21 cellular contexts compared by ENCODE assay signal in the genomic region with DNA sequence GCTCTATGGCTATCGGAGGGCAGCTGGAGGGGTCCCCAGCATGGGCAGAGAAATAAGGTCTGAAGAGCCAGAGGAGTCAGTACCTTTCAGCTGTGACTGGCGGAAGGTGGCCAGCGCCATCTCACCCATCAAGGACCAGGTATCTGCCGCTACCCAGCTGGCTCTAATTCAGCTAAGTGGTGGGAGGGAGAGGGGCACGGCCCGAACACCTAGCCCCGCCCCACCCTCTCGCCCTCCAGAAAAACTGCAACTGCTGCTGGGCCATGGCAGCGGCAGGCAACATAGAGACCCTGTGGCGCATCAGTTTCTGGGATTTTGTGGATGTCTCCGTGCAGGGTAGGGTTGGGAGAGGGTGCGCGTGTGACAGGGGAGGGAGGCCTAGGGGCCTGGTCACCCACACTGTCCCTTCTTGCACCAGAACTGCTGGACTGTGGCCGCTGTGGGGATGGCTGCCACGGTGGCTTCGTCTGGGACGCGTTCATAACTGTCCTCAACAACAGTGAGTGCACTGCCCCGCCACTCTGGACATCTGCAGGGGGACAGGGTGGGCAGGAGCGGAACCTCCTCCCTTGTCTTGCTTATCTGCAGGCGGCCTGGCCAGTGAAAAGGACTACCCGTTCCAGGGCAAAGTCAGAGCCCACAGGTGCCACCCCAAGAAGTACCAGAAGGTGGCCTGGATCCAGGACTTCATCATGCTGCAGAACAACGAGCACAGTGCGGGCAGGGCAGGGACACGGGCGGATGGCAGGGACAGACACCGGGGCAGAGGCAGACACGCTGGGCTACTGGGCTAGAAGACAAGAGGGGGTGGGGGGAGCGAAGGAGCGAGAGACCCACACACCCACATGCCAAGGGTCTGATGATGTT. TPM values are rescaled to one million over a fixed set of nuclear protein-coding genes. Genes with fewer than 3 reads are reported as not detected.
DNase-seq lines count a peak whose midpoint lies in the region; ATAC-seq and TF ChIP-seq lines count a peak whose summit lies in the region.
"Had no signal": no experiment of that assay in that cellular context is flagged by ENCODE, and none has a peak within 500 bp of the region (broad histone marks: within the 10 kb centered on the region; RNA-seq: fewer than 3 reads in every experiment).

No MANE protein-coding gene starts in this region.

- H3K4me1 ChIP-seq in right atrium auricular region (peaks cover 0 to 19% of the 10 kb centered on the region in 2 donors), lower lobe of right lung (peaks cover 12% of the 10 kb centered on the region), upper lobe of right lung (peaks cover 6% of the 10 kb centered on the region)

- no peak overlapping the region for H3K4me3 ChIP-seq in right atrium auricular region
- H3K4me3 ChIP-seq in lower lobe of right lung: no peak overlapping the region
- H3K4me3 ChIP-seq in upper lobe of right lung: no peak overlapping the region
- H3K4me3 ChIP-seq in coronary artery: no peak overlapping the region
- H3K4me3 ChIP-seq: heart left ventricle, Peyer's patch had no signal

- peak overlapping the region; percentile 2 for H3K4me3 Mint-ChIP-seq in activated CD8-positive, alpha-beta T cell treated with anti-CD3 and anti-CD28 coated beads for 36 hours
- H3K4me3 Mint-ChIP-seq: T-helper 1 cell treated with Interleukin-12 subunit alpha and Interleukin-12 subunit beta and Interleukin-4 antibody, amounts not matched to agents 30 μg/mL and 1 μg/mL, for 36 hours had no signal

- POLR2A ChIA-PET in activated CD8-positive, alpha-beta T cell treated with anti-CD3 and anti-CD28 coated beads for 36 hours (lab: Charles Lee): interaction anchor here (1.1 to 28.1 kb wide), 2 partner anchors 22 to 36 kb away, joined by 3 to 560 read pairs; a partner anchor contains a TSS

- H3K9me3 ChIP-seq in right atrium auricular region (no peaks in the 10 kb centered on the region), lower lobe of right lung (no peaks in the 10 kb centered on the region), upper lobe of right lung (no peaks in the 10 kb centered on the region)
- H3K9me3 ChIP-seq: heart left ventricle, Peyer's patch had no signal

- intact Hi-C loops in left cardiac atrium (cut with DNase I) (loop anchor here in 1 of 2 donors (5.0 to 10.0 kb wide), 2 partner anchors 82 to 105 kb away; a partner anchor contains a TSS), lower lobe of right lung (cut with DNase I) (loop anchor here (10.0 kb wide), 1 partner anchor 102 kb away; no protein-coding TSS in a partner anchor), upper lobe of right lung (cut with DNase I) (loop anchor here (5.0 kb wide), 1 partner anchor 105 kb away; no protein-coding TSS in a partner anchor)
- intact Hi-C loops in activated CD8-positive, alpha-beta T cell treated with anti-CD3 and anti-CD28 coated beads for 36 hours (cut with micrococcal nuclease): no loop called here

- no peaks in the 10 kb centered on the region for H3K27me3 ChIP-seq in right atrium auricular region
- no peaks in the 10 kb centered on the region for H3K27me3 ChIP-seq in lower lobe of right lung (ENCODE audit: low read depth)
- H3K27me3 ChIP-seq in upper lobe of right lung: no peaks in the 10 kb centered on the region
- H3K27me3 ChIP-seq: heart left ventricle, Peyer's patch had no signal

- peaks cover 28% of the 10 kb centered on the region for H3K36me3 Mint-ChIP-seq in activated CD8-positive, alpha-beta T cell treated with anti-CD3 and anti-CD28 coated beads for 36 hours (ENCODE audit: low read depth)

- peaks cover 61% of the 10 kb centered on the region for H3K4me1 Mint-ChIP-seq in activated CD8-positive, alpha-beta T cell treated with anti-CD3 and anti-CD28 coated beads for 36 hours (ENCODE audit: low read depth)

- H3K27ac ChIP-seq in right atrium auricular region (no peak overlapping the region), lower lobe of right lung (no peak overlapping the region), upper lobe of right lung (no peak overlapping the region), coronary artery (no peak overlapping the region)
- H3K27ac ChIP-seq: C4-2B, heart left ventricle, HL-60, Peyer's patch had no signal

- no peaks in the 10 kb centered on the region for H3K27me3 Mint-ChIP-seq in activated CD8-positive, alpha-beta T cell treated with anti-CD3 and anti-CD28 coated beads for 36 hours

- TF ChIP-seq CTCF in right atrium auricular region (IDR thresholded peaks at IDR 0.05) (no peak), lower lobe of right lung (IDR thresholded peaks at IDR 0.05) (no peak), upper lobe of right lung (IDR thresholded peaks at IDR 0.05) (no peak), coronary artery (IDR thresholded peaks at IDR 0.05) (no peak)
- TF ChIP-seq CTCF in activated CD8-positive, alpha-beta T cell treated with anti-CD3 and anti-CD28 coated beads for 36 hours (IDR thresholded peaks at IDR 0.05): no peak

- H3K9me3 Mint-ChIP-seq in activated CD8-positive, alpha-beta T cell treated with anti-CD3 and anti-CD28 coated beads for 36 hours: no peaks in the 10 kb centered on the region
- H3K9me3 Mint-ChIP-seq: activated naive CD4-positive, alpha-beta T cell treated with anti-CD3 and anti-CD28 coated beads, Interleukin-2, amount 50 U/mL, for 72 hours; T-helper 1 cell treated with Interleukin-12 subunit alpha and Interleukin-12 subunit beta and Interleukin-4 antibody, amounts not matched to agents 30 μg/mL and 1 μg/mL, for 36 hours had no signal

- peaks cover 30% of the 10 kb centered on the region for H3K36me3 ChIP-seq in right atrium auricular region
- H3K36me3 ChIP-seq in lower lobe of right lung: peaks cover 44% of the 10 kb centered on the region
- peaks cover 38% of the 10 kb centered on the region for H3K36me3 ChIP-seq in upper lobe of right lung

- ATAC-seq in left cardiac atrium (no peak), lower lobe of right lung (no peak), upper lobe of right lung (no peak)
- ATAC-seq in activated CD8-positive, alpha-beta T cell treated with anti-CD3 and anti-CD28 coated beads for 36 hours: no peak
- ATAC-seq: activated naive CD4-positive, alpha-beta T cell treated with anti-CD3 and anti-CD28 coated beads, Interleukin-2, amount 50 U/mL, for 72 hours; heart left ventricle had no signal

- peak; percentile 28 for DNase-seq in left cardiac atrium
- no peak for DNase-seq in right atrium auricular region (ENCODE audit: low spot score)
- no peak for DNase-seq in activated CD8-positive, alpha-beta T cell treated with anti-CD3 and anti-CD28 coated beads for 36 hours
- peak; percentile 43 for DNase-seq in lower lobe of right lung
- DNase-seq in upper lobe of right lung: peak; percentile 59
- DNase-seq in A172 (ENCODE audit: low spot score): no peak
- no peak for DNase-seq in coronary artery (ENCODE audit: low spot score)
- DNase-seq: activated CD4-positive, alpha-beta T cell treated with anti-CD3 and anti-CD28 coated beads for 1 hour; erythroblast; HCEC 1CT; NCI-H1092; NCI-H187 treated with DMSO at 0.1 percent for 48 hours; NCI-H526; Peyer's patch had no signal

- H3K27ac Mint-ChIP-seq in activated CD8-positive, alpha-beta T cell treated with anti-CD3 and anti-CD28 coated beads for 36 hours: no peak overlapping the region
- H3K27ac Mint-ChIP-seq: T-helper 1 cell treated with Interleukin-12 subunit alpha and Interleukin-12 subunit beta and Interleukin-4 antibody, amounts not matched to agents 30 μg/mL and 1 μg/mL, for 36 hours had no signal

- CTCF ChIA-PET in activated CD8-positive, alpha-beta T cell treated with anti-CD3 and anti-CD28 coated beads for 36 hours (lab: Charles Lee): interaction anchor here (0.8 to 10.5 kb wide), 5 partner anchors 6 to 106 kb away, joined by 3 to 283 read pairs (median 5); a partner anchor contains a TSS

RNA-seq across cellular contexts. Expression of a gene that starts 2.8 kb away (rescaled TPM):
- total RNA-seq in left cardiac atrium: 1 to 10 TPM in 1 of 2 donors, under 1 TPM in 1; 0.99 to 2.7 TPM
- 1 to 10 TPM in 1 of 2 donors, under 1 TPM in 1; 0.39 to 1.1 TPM for total RNA-seq in right atrium auricular region
- total RNA-seq in activated CD8-positive, alpha-beta T cell treated with anti-CD3 and anti-CD28 coated beads for 36 hours: 100 to 1,000 TPM; 124 to 126 TPM
- 20.6 TPM for total RNA-seq in lower lobe of right lung
- 17.2 TPM for total RNA-seq in upper lobe of right lung
- 0.79 and 1.8 TPM in 2 replicates for total RNA-seq in A172 (2014; rRNA removed; shearing (Covaris generic))
- total RNA-seq: cerebellum, osteocyte had no signal

RNA-seq across cellular contexts. Expression of a gene that starts 5.8 kb away (rescaled TPM):
- total RNA-seq in left cardiac atrium: 10 to 100 TPM; 37.8 to 44.3 TPM
- 10 to 100 TPM; 50.9 to 82.8 TPM for total RNA-seq in right atrium auricular region
- total RNA-seq in activated CD8-positive, alpha-beta T cell treated with anti-CD3 and anti-CD28 coated beads for 36 hours: 10 to 100 TPM; 78.8 to 79.9 TPM
- total RNA-seq in lower lobe of right lung: 44.0 TPM
- 35.5 TPM for total RNA-seq in upper lobe of right lung
- 131 and 171 TPM in 2 replicates for total RNA-seq in A172 (2014; rRNA removed; shearing (Covaris generic))

RNA-seq across cellular contexts. Expression of a gene that starts 8.0 kb away (rescaled TPM):
- total RNA-seq in left cardiac atrium: 10 to 100 TPM; 45.8 to 63.5 TPM
- 100 to 1,000 TPM; 115 to 172 TPM for total RNA-seq in right atrium auricular region
- 10 to 100 TPM; 68.8 to 72.4 TPM for total RNA-seq in activated CD8-positive, alpha-beta T cell treated with anti-CD3 and anti-CD28 coated beads for 36 hours
- 28.6 TPM for total RNA-seq in lower lobe of right lung
- total RNA-seq in upper lobe of right lung: 36.4 TPM
- total RNA-seq in A172 (2014; rRNA removed; shearing (Covaris generic)): 27.3 and 28.0 TPM in 2 replicates

RNA-seq across cellular contexts. Expression of a gene that starts 9.8 kb away (rescaled TPM):
- total RNA-seq in left cardiac atrium (100 to 1,000 TPM in 1 of 2 donors, 10 to 100 TPM in 1; 98.0 to 103 TPM), right atrium auricular region (100 to 1,000 TPM; 117 to 156 TPM), lower lobe of right lung (53.9 TPM), upper lobe of right lung (62.0 TPM)
- 10 to 100 TPM; 17.1 to 18.0 TPM for total RNA-seq in activated CD8-positive, alpha-beta T cell treated with anti-CD3 and anti-CD28 coated beads for 36 hours
- 48.5 and 56.8 TPM in 2 replicates for total RNA-seq in A172 (2014; rRNA removed; shearing (Covaris generic))

RNA-seq across cellular contexts. Expression of a gene that starts 17.8 kb away (rescaled TPM):
- total RNA-seq in left cardiac atrium (10 to 100 TPM in 1 of 2 donors, 1 to 10 TPM in 1; 1.3 to 11.1 TPM), right atrium auricular region (1 to 10 TPM; 4.9 to 6.8 TPM), lower lobe of right lung (2.2 TPM), upper lobe of right lung (3.9 TPM)
- total RNA-seq in activated CD8-positive, alpha-beta T cell treated with anti-CD3 and anti-CD28 coated beads for 36 hours: 10 to 100 TPM in 1 of 2 experiments, 1 to 10 TPM in 1; 9.9 to 10.2 TPM
- 71.3 and 109 TPM in 2 replicates for total RNA-seq in A172 (2014; rRNA removed; shearing (Covaris generic))
- total RNA-seq: cerebellum had no signal

Comparison
In these comparisons a context has a peak if more than half of its experiments do, and no peak if none do; other contexts are left out.
1. DNase-seq: peak in left cardiac atrium (single experiment), lower lobe of right lung (single experiment) and upper lobe of right lung (single experiment); none in right atrium auricular region (single experiment), activated CD8-positive, alpha-beta T cell treated with anti-CD3 and anti-CD28 coated beads for 36 hours (single experiment), A172 (single experiment) and coronary artery (single experiment).